ENCODE assay signal across 27 cellular contexts in the genomic region with DNA sequence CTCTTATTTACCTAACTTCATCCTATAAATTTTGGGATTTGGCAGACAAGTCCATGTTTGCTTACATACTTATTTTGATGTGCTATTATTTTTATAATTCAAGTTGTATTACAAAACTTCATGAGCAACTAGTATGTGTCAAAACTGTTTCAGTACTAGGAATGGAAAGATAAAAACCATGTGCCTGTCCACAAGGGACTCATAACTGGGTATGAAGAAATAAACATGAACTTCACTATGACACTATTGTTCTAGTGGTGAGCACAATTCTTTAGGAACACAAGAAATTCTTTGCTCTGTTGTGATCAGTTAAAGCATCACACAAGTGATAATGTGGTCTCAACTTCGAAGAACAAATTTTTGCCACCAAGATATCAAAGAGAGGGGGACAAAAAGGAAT.
"Had no signal": no experiment of that assay in that cellular context is flagged by ENCODE, and none has a peak within 500 bp of the region (broad histone marks: within the 10 kb centered on the region; RNA-seq: fewer than 3 reads in every experiment).

No MANE protein-coding gene starts in this region.

- H3K36me3 ChIP-seq: MG63, WERI-Rb-1 had no signal

- H3K27ac ChIP-seq: adrenal gland, brain microvascular endothelial cell, SJCRH30, SK-N-MC, WERI-Rb-1 had no signal

- H3K27me3 ChIP-seq: adrenal gland, brain microvascular endothelial cell, MG63, SJCRH30 had no signal

- H3K4me1 ChIP-seq: SJCRH30 had no signal

- DNase-seq: activated CD4-positive, alpha-beta T cell treated with anti-CD3 and anti-CD28 coated beads, Interleukin-2, amount 10 ng/mL, durations not matched to agents 24 days and 14 days; activated CD4-positive, alpha-beta T cell treated with anti-CD3 and anti-CD28 coated beads, Interleukin-2, amount 50 U/mL, for 48 hours; activated CD4-positive, CD25-positive, alpha-beta regulatory T cell; activated CD8-positive, alpha-beta T cell treated with anti-CD3 and anti-CD28 coated beads, Interleukin-2, amount 10 ng/mL, durations not matched to agents 7 days and 5 days; activated gamma-delta T cell; activated naive CD4-positive, alpha-beta T cell treated with Interleukin-2 at 50 U/mL for 16 hours; activated naive CD8-positive, alpha-beta T cell treated with anti-CD3 and anti-CD28 coated beads, Interleukin-2, amount 10 ng/mL, durations not matched to agents 7 days and 5 days; activated T-cell treated with anti-CD3 and anti-CD28 coated beads, Interleukin-2, amount 50 U/mL, for 24 hours; adrenal gland; aorta; brain microvascular endothelial cell; central memory CD4-positive, alpha-beta T cell; Karpas-422; MG63; NCI-H1048; NCI-H1105 treated with DMSO at 0.1 percent for 48 hours; NCI-H1436; NCI-H1694; NCI-H1930; NCI-H345; NCI-H524 treated with DMSO at 0.1 percent for 48 hours; SHP77; SJCRH30; T1000; WERI-Rb-1 had no signal

- ATAC-seq: activated CD8-positive, alpha-beta T cell treated with anti-CD3 and anti-CD28 coated beads, Interleukin-2, amount 10 ng/mL, durations not matched to agents 7 days and 5 days; Panc1 had no signal

- H3K9me3 ChIP-seq: MG63, SJCRH30 had no signal

- H3K4me3 ChIP-seq: adrenal gland, MG63, SJCRH30, SK-N-MC had no signal
